ENCODE assay signal across 22 cellular contexts in the genomic region with DNA sequence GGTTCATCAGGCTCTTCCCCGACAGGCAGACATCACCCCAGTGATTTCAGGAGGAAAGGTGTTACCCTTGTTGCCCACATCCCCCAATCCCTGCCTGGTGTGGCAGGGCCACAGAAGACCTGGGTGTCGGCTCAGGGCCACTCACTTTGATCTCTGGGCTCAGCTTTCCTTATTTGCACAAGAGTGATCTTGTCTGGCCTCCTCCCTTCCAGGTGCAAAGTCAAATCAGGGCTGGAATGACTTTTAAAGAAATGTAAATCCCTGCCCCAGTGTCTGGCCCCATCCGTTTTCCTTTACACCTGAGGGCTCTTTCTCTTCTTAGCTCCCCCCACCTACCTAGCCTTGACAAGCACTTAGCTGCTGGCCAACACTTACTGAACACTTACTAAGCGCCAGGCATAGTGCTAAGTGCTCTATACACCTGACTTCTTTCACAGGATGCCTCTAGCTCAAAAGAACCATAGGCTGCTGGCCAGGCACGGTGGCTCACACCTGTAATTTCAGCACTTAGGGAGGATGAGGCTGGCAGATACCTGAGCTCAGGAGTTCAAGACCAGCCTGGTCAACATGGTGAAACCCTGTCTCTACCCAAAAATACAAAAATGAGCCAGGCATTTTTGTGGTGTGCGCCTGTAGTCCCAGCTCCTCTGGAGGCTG. TPM values are rescaled to one million over a fixed set of nuclear protein-coding genes. Genes with fewer than 3 reads are reported as not detected.
DNase-seq lines count a peak whose midpoint lies in the region; ATAC-seq and TF ChIP-seq lines count a peak whose summit lies in the region.
"Had no signal": no experiment of that assay in that cellular context is flagged by ENCODE, and none has a peak within 500 bp of the region (broad histone marks: within the 10 kb centered on the region; RNA-seq: fewer than 3 reads in every experiment).

No MANE protein-coding gene starts in this region.

- H3K27me3 Mint-ChIP-seq in CD14-positive monocyte (ENCODE audit: low read depth in 3 of 3) (peaks cover 56 to 67% (median 61%) of the 10 kb centered on the region in 3 donors), endodermal cell (ENCODE audit: insufficient read depth) (peaks cover 10% of the 10 kb centered on the region)

- H3K9me3 Mint-ChIP-seq in CD14-positive monocyte = peaks cover 0 to 22% (median 4%) of the 10 kb centered on the region in 7 donors
- no peaks in the 10 kb centered on the region for H3K9me3 Mint-ChIP-seq in endodermal cell
- H3K9me3 Mint-ChIP-seq: activated naive CD8-positive, alpha-beta T cell treated with anti-CD3 and anti-CD28 coated beads, Interleukin-2, amount 10 ng/mL, durations not matched to agents 7 days and 5 days; natural killer cell treated with Interleukin-12 subunit alpha and Interleukin-12 subunit beta and Interleukin-15 and Interleukin-18, amount 100 ng/mL, for 72 hours had no signal

- H3K27me3 ChIP-seq in HUES48 (ENCODE audit: control insufficient read depth, insufficient read depth, low read length) (peaks cover 35% of the 10 kb centered on the region), endodermal cell (ENCODE audit: control insufficient read depth, insufficient read depth, low read length, poor library complexity, severe bottlenecking) (no peaks in the 10 kb centered on the region), BE2C (peaks cover 34% of the 10 kb centered on the region)

- H3K9me3 ChIP-seq in HUES48 (ENCODE audit: control insufficient read depth, insufficient read depth, low read length) (no peaks in the 10 kb centered on the region), endodermal cell (ENCODE audit: control insufficient read depth, low read length) (no peaks in the 10 kb centered on the region), BE2C (no peaks in the 10 kb centered on the region)
- H3K9me3 ChIP-seq: suprapubic skin had no signal

- H3K36me3 ChIP-seq in HUES48 (ENCODE audit: control insufficient read depth, insufficient read depth, low read length) (no peaks in the 10 kb centered on the region), endodermal cell (ENCODE audit: control insufficient read depth, insufficient read depth, low read length) (peaks cover 20% of the 10 kb centered on the region), BE2C (no peaks in the 10 kb centered on the region)
- H3K36me3 ChIP-seq: cardiac muscle cell, suprapubic skin had no signal

- H3K27ac ChIP-seq in HUES48 (ENCODE audit: low read depth, low read length) = peak overlapping the region; percentile 84
- H3K27ac ChIP-seq in endodermal cell (ENCODE audit: low read depth, low read length) = peak overlapping the region; percentile 4
- H3K27ac ChIP-seq: cardiac muscle cell, suprapubic skin had no signal

- TF ChIP-seq CTCF in CD14-positive monocyte (IDR thresholded peaks at IDR 0.05) = no peak
- TF ChIP-seq CTCF in endodermal cell (conservative IDR thresholded peaks at IDR 0.05) = no peak
- TF ChIP-seq CTCF in BE2C (IDR thresholded peaks at IDR 0.05; ENCODE audit: low read depth, low read length) = no peak

- DNase-seq in CD14-positive monocyte (ENCODE audit: low spot score) = peak; percentile 19
- peak; percentile 91 for DNase-seq in endodermal cell
- DNase-seq in left lobe of liver (ENCODE audit: low spot score) = no peak
- no peak for DNase-seq in BE2C
- DNase-seq in stimulated activated CD8-positive, alpha-beta memory T cell treated with anti-CD3 and anti-CD28 coated beads, Interleukin-4, amount 100 ng/mL, for 48 hours = no peak
- DNase-seq: ACHN; activated naive CD8-positive, alpha-beta T cell treated with anti-CD3 and anti-CD28 coated beads, Interleukin-2, amount 10 ng/mL, durations not matched to agents 7 days and 5 days; Calu3; IMR-90; left ventricle myocardium superior; MV-4-11; NCI-H2107; retina; T-helper 2 cell had no signal

- intact Hi-C loops in CD14-positive monocyte (cut with micrococcal nuclease) = no loop called here

- H3K4me3 ChIP-seq in HUES48 (ENCODE audit: low read depth, low read length) (peak overlapping the region; percentile 72), endodermal cell (ENCODE audit: low read length) (peak overlapping the region; percentile 99), BE2C (ENCODE audit: low read depth, low read length) (no peak overlapping the region)
- H3K4me3 ChIP-seq: cardiac muscle cell, suprapubic skin had no signal

- H3K27ac Mint-ChIP-seq in CD14-positive monocyte = no peak overlapping the region
- H3K27ac Mint-ChIP-seq in endodermal cell = peak overlapping the region; percentile 89
- H3K27ac Mint-ChIP-seq: activated naive CD8-positive, alpha-beta T cell treated with anti-CD3 and anti-CD28 coated beads, Interleukin-2, amount 10 ng/mL, durations not matched to agents 7 days and 5 days; natural killer cell treated with Interleukin-12 subunit alpha and Interleukin-12 subunit beta and Interleukin-15 and Interleukin-18, amount 100 ng/mL, for 72 hours had no signal

- peaks cover 12% of the 10 kb centered on the region for H3K4me1 Mint-ChIP-seq in CD14-positive monocyte
- peaks cover 37% of the 10 kb centered on the region for H3K4me1 Mint-ChIP-seq in endodermal cell

- WGBS in endodermal cell (ENCODE audit: insufficient coverage in 1 of 2, insufficient read length in 1 of 2), 2 experiments = 29 to 37% methylated on average over 4 to 6 of the region's 6 CpGs

- H3K36me3 Mint-ChIP-seq in CD14-positive monocyte (peaks cover 0 to 2% of the 10 kb centered on the region in 2 donors), endodermal cell (ENCODE audit: low read depth) (peaks cover 4% of the 10 kb centered on the region)
- H3K36me3 Mint-ChIP-seq: activated naive CD8-positive, alpha-beta T cell treated with anti-CD3 and anti-CD28 coated beads, Interleukin-2, amount 10 ng/mL, durations not matched to agents 7 days and 5 days; natural killer cell treated with Interleukin-12 subunit alpha and Interleukin-12 subunit beta and Interleukin-15 and Interleukin-18, amount 100 ng/mL, for 72 hours had no signal

- H3K9ac ChIP-seq in HUES48 (ENCODE audit: low read depth, low read length) (no peak overlapping the region), endodermal cell (ENCODE audit: extremely low read depth, low read length, poor library complexity, severe bottlenecking) (peak overlapping the region; percentile 100)

- peak overlapping the region in 1 of 2 donors; percentile 73 for H3K4me3 Mint-ChIP-seq in CD14-positive monocyte
- peak overlapping the region; percentile 85 for H3K4me3 Mint-ChIP-seq in endodermal cell
- H3K4me3 Mint-ChIP-seq: activated naive CD8-positive, alpha-beta T cell treated with anti-CD3 and anti-CD28 coated beads, Interleukin-2, amount 10 ng/mL, durations not matched to agents 7 days and 5 days; natural killer cell treated with Interleukin-12 subunit alpha and Interleukin-12 subunit beta and Interleukin-15 and Interleukin-18, amount 100 ng/mL, for 72 hours had no signal

- peaks cover 34% of the 10 kb centered on the region for H3K4me1 ChIP-seq in HUES48 (ENCODE audit: control insufficient read depth, insufficient read depth, low read length)
- peaks cover 19% of the 10 kb centered on the region for H3K4me1 ChIP-seq in endodermal cell (ENCODE audit: control insufficient read depth, insufficient read depth, low read length)
- H3K4me1 ChIP-seq in BE2C = no peaks in the 10 kb centered on the region

- peak; percentile 21 for ATAC-seq in left lobe of liver
- no peak for ATAC-seq in GM21367 (IDR thresholded peaks at IDR 0.05; ENCODE audit: unreplicated experiment)
- ATAC-seq in HG03378 (IDR thresholded peaks at IDR 0.05; ENCODE audit: unreplicated experiment) = no peak
- ATAC-seq: left ventricle myocardium superior; natural killer cell treated with Interleukin-12 subunit alpha and Interleukin-12 subunit beta and Interleukin-15 and Interleukin-18, amount 100 ng/mL, for 72 hours; Right ventricle myocardium inferior had no signal

RNA-seq across cellular contexts. Expression of a gene that starts 1.0 kb away (rescaled TPM):
- not detected for polyA plus RNA-seq in CD14-positive monocyte
- total RNA-seq in endodermal cell (10 to 100 TPM; 18.2 to 71.0 TPM), left lobe of liver (not detected)
- 36.1 TPM for polyA plus RNA-seq in endodermal cell (2013, experiment 1 of 2)
- polyA plus RNA-seq in endodermal cell (2013, experiment 2 of 2) = 39.2 TPM
- not detected for polyA plus RNA-seq in BE2C (2012; ENCODE audit: insufficient read depth, insufficient read length, low read depth)
- total RNA-seq: activated naive CD8-positive, alpha-beta T cell treated with anti-CD3 and anti-CD28 coated beads, Interleukin-2, amount 10 ng/mL, durations not matched to agents 7 days and 5 days; Calu3; endothelial cell of umbilical vein; IMR-90; left ventricle myocardium superior; natural killer cell treated with Interleukin-12 subunit alpha and Interleukin-12 subunit beta and Interleukin-15 and Interleukin-18, amount 100 ng/mL, for 72 hours; Right ventricle myocardium inferior; suprapubic skin had no signal
- polyA plus RNA-seq: endothelial cell of umbilical vein, IMR-90 had no signal

RNA-seq across cellular contexts. Expression of a gene that starts 36.1 kb away (rescaled TPM):
- polyA plus RNA-seq in CD14-positive monocyte = under 1 TPM in 1 of 2 donors, not detected in 1; 0.04 TPM
- total RNA-seq in endodermal cell = 10 to 100 TPM; 17.3 to 19.7 TPM
- 12.0 TPM for polyA plus RNA-seq in endodermal cell (2013, experiment 1 of 2)
- polyA plus RNA-seq in endodermal cell (2013, experiment 2 of 2) = 11.6 TPM
- 1.1 TPM for total RNA-seq in left lobe of liver
- polyA plus RNA-seq in BE2C (2012; ENCODE audit: insufficient read depth, insufficient read length, low read depth) = 10.1 TPM

RNA-seq across cellular contexts. Expression of a gene that starts 38.5 kb away (rescaled TPM):
- polyA plus RNA-seq in CD14-positive monocyte = 10 to 100 TPM; 73.4 to 93.8 TPM
- 100 to 1,000 TPM; 103 to 119 TPM for total RNA-seq in endodermal cell
- 85.9 TPM for polyA plus RNA-seq in endodermal cell (2013, experiment 1 of 2)
- 81.0 TPM for polyA plus RNA-seq in endodermal cell (2013, experiment 2 of 2)
- total RNA-seq in left lobe of liver = 59.2 TPM
- polyA plus RNA-seq in BE2C (2012; ENCODE audit: insufficient read depth, insufficient read length, low read depth) = 20.9 TPM

Comparison
In these comparisons a context has a peak if more than half of its experiments do, and no peak if none do; other contexts are left out.
1. DNase-seq: peak in CD14-positive monocyte (single experiment) and endodermal cell (single experiment); none in left lobe of liver (single experiment), BE2C (single experiment) and stimulated activated CD8-positive, alpha-beta memory T cell treated with anti-CD3 and anti-CD28 coated beads, Interleukin-4, amount 100 ng/mL, for 48 hours (single experiment).
2. RNA of a gene that starts 1.0 kb away (total RNA-seq): 18.2 to 71.0 TPM in endodermal cell; not detected in left lobe of liver (single experiment); every median in the first group is over 10 times any median in the second.